In genomic region chr3:172221550-172221949, GRCh38 we compare ENCODE assay signal across 17 cellular contexts.
A peak's percentile ranks its signal among the peaks of the same experiment; 100 is the strongest.
DNase-seq lines count a peak whose midpoint lies in the region; TF ChIP-seq lines count a peak whose summit lies in the region.
"Had no signal": no experiment of that assay in that cellular context is flagged by ENCODE, and none has a peak within 500 bp of the region (broad histone marks: within the 10 kb centered on the region; RNA-seq: fewer than 3 reads in every experiment).

No MANE protein-coding gene starts in this region.

- H3K4me1 ChIP-seq in smooth muscle cell (ENCODE audit: low read depth) (peaks cover 21% of the 10 kb centered on the region), H9 (ENCODE audit: insufficient read depth, low read length) (peaks cover 15% of the 10 kb centered on the region; the same call in 1 of the 2 replicates)

- no peaks in the 10 kb centered on the region for H3K79me1 ChIP-seq in H9 (ENCODE audit: insufficient read depth, low read depth, low read length, poor library complexity, severe bottlenecking)

- no peaks in the 10 kb centered on the region for H3K27me3 Mint-ChIP-seq in H9 (ENCODE audit: low read depth)
- H3K27me3 Mint-ChIP-seq: activated CD8-positive, alpha-beta memory T cell treated with anti-CD3 and anti-CD28 coated beads, Interleukin-2, amount 10 ng/mL, durations not matched to agents 7 days and 5 days; effector memory CD8-positive, alpha-beta T cell had no signal

- no peak overlapping the region for H3K4me3 Mint-ChIP-seq in H9
- H3K4me3 Mint-ChIP-seq: activated CD8-positive, alpha-beta memory T cell treated with anti-CD3 and anti-CD28 coated beads, Interleukin-2, amount 10 ng/mL, durations not matched to agents 7 days and 5 days; effector memory CD8-positive, alpha-beta T cell had no signal

- H3F3A ChIP-seq in smooth muscle cell (ENCODE audit: low read depth), result peaks cover 26% of the 10 kb centered on the region

- H3K9ac ChIP-seq in smooth muscle cell (ENCODE audit: low read depth), result peak overlapping the region; percentile 13
- no peak overlapping the region for H3K9ac ChIP-seq in H9 (ENCODE audit: extremely low read depth, insufficient read length, low read length)

- H3K18ac ChIP-seq in H9 (ENCODE audit: insufficient read length, low read depth, low read length), result no peak overlapping the region

- TF ChIP-seq CTCF in smooth muscle cell (IDR thresholded peaks at IDR 0.05; ENCODE audit: borderline replicate concordance, insufficient read depth, poor library complexity, severe bottlenecking), result no peak
- no peak for TF ChIP-seq CTCF in H9 (conservative IDR thresholded peaks at IDR 0.05)

- peaks cover 100% of the 10 kb centered on the region for H4K20me1 ChIP-seq in smooth muscle cell (ENCODE audit: low read depth)
- H4K20me1 ChIP-seq in H9 (ENCODE audit: control insufficient read depth, insufficient read depth, insufficient read length), result no peaks in the 10 kb centered on the region

- no peak overlapping the region for H2BK12ac ChIP-seq in H9 (ENCODE audit: insufficient read length, low read depth, low read length)

- H3K27me3 ChIP-seq in smooth muscle cell (ENCODE audit: low read depth) (no peaks in the 10 kb centered on the region), H9 (ENCODE audit: insufficient read depth, low read length) (no peaks in the 10 kb centered on the region)
- H3K27me3 ChIP-seq: tibial nerve had no signal

- H4K91ac ChIP-seq in H9 (ENCODE audit: insufficient read length, low read depth, low read length), result no peak overlapping the region

- H3K56ac ChIP-seq in H9 (ENCODE audit: insufficient read length, low read depth, low read length), result no peak overlapping the region

- no peak overlapping the region for H4K8ac ChIP-seq in H9 (replicated peaks; ENCODE audit: insufficient read length, low read depth, low read length)

- no peaks in the 10 kb centered on the region for H3K9me3 ChIP-seq in smooth muscle cell (replicated peaks; ENCODE audit: low read depth)
- H3K9me3 ChIP-seq in H9 (ENCODE audit: control insufficient read depth, low read depth, low read length), result no peaks in the 10 kb centered on the region
- H3K9me3 ChIP-seq: tibial nerve had no signal

- H3K4me2 ChIP-seq in smooth muscle cell (peak overlapping the region; percentile 58), H9 (ENCODE audit: insufficient read depth, insufficient read length, low read length) (no peak overlapping the region)

- peaks cover 100% of the 10 kb centered on the region for H3K79me2 ChIP-seq in smooth muscle cell (ENCODE audit: low read depth)
- peaks cover 7% of the 10 kb centered on the region; the same call in 1 of the 2 replicates for H3K79me2 ChIP-seq in H9 (ENCODE audit: insufficient read depth, low read length)

- no peaks in the 10 kb centered on the region for H3K9me3 Mint-ChIP-seq in H9
- H3K9me3 Mint-ChIP-seq: effector memory CD8-positive, alpha-beta T cell had no signal

- 96% methylated on average over 1 of the region's 1 CpG for WGBS in smooth muscle cell (ENCODE audit: low lambda C conversion rate)
- WGBS in H9 (ENCODE audit: extremely low coverage, insufficient read length, low lambda C conversion rate), result no CpG with 5 or more reads among the region's 1 CpG

- no peaks in the 10 kb centered on the region for H3K23me2 ChIP-seq in H9 (ENCODE audit: insufficient read length, low read depth, low read length, poor library complexity, severe bottlenecking)

- peak; percentile 29 for DNase-seq in NOMO-1 treated with DMSO at 0.1 percent for 48 hours (lab: John Stamatoyannopoulos, UW; ENCODE audit: unreplicated experiment)
- no peak for DNase-seq in NOMO-1 (lab: John Stamatoyannopoulos, UW; ENCODE audit: unreplicated experiment in 2 of 2)
- peak; percentile 64 for DNase-seq in RKO (ENCODE audit: low spot score)
- DNase-seq in fibroblast of peridontal ligament (ENCODE audit: extremely low read depth), result peak; percentile 75
- DNase-seq in smooth muscle cell (lab: John Stamatoyannopoulos, UW; ENCODE audit: unreplicated experiment), result no peak
- no peak for DNase-seq in NCI-H82 treated with DMSO at 0.1 percent for 48 hours (lab: John Stamatoyannopoulos, UW; ENCODE audit: unreplicated experiment)
- DNase-seq in H9, result no peak
- no peak for DNase-seq in DMS79 treated with DMSO at 0.1 percent for 48 hours (lab: John Stamatoyannopoulos, UW)
- DNase-seq: 8988T; activated CD8-positive, alpha-beta memory T cell treated with anti-CD3 and anti-CD28 coated beads, Interleukin-2, amount 10 ng/mL, durations not matched to agents 7 days and 5 days; DMS79; effector memory CD8-positive, alpha-beta T cell; Karpas-422; midbrain; right cardiac atrium; T1000 had no signal

- H3K27ac ChIP-seq in smooth muscle cell (ENCODE audit: low read depth) (peak overlapping the region; percentile 73), H9 (ENCODE audit: insufficient read length, low read depth, low read length) (no peak overlapping the region)
- H3K27ac ChIP-seq: tibial nerve had no signal

- H3K36me3 ChIP-seq in smooth muscle cell (ENCODE audit: low read depth), result no peaks in the 10 kb centered on the region

- no peak overlapping the region for H2BK120ac ChIP-seq in H9 (ENCODE audit: low read depth, low read length, poor library complexity, severe bottlenecking)

- H3K4ac ChIP-seq in H9 (ENCODE audit: low read depth, low read length), result no peak overlapping the region

- H2AK5ac ChIP-seq in H9 (ENCODE audit: insufficient read length, low read length), result no peak overlapping the region

- H4K5ac ChIP-seq in H9 (ENCODE audit: insufficient read length, low read depth, low read length), result no peak overlapping the region

- no peak overlapping the region for H3K4me3 ChIP-seq in smooth muscle cell
- H3K4me3 ChIP-seq: tibial nerve had no signal

- no peak overlapping the region for H2BK20ac ChIP-seq in H9 (ENCODE audit: low read depth, low read length, poor library complexity, severe bottlenecking)

- H2BK15ac ChIP-seq in H9 (ENCODE audit: low read depth, low read length), result no peak overlapping the region

- H3K23ac ChIP-seq in H9 (ENCODE audit: insufficient read length, low read depth, low read length), result no peak overlapping the region

- no peak overlapping the region for H3T11ph ChIP-seq in H9 (ENCODE audit: low read length)

- peaks cover 0 to 6% (median 0%) of the 10 kb centered on the region in 3 experiments; a peak in 1 of 7 replicates for H3K36me3 Mint-ChIP-seq in H9 (ENCODE audit: insufficient read depth in 1 of 3, low read depth in 3 of 3)
- H3K36me3 Mint-ChIP-seq: activated CD8-positive, alpha-beta memory T cell treated with anti-CD3 and anti-CD28 coated beads, Interleukin-2, amount 10 ng/mL, durations not matched to agents 7 days and 5 days had no signal

- H2BK5ac ChIP-seq in H9 (ENCODE audit: insufficient read length, low read length), result no peak overlapping the region

- H2AFZ ChIP-seq in smooth muscle cell (ENCODE audit: low read depth) (no peak overlapping the region), H9 (ENCODE audit: low read length) (no peak overlapping the region)

- no peak overlapping the region for H3K14ac ChIP-seq in H9 (ENCODE audit: insufficient read depth, low read length)

- peaks cover 50 to 60% of the 10 kb centered on the region in 2 experiments for H3K4me1 Mint-ChIP-seq in H9

- H3K27ac Mint-ChIP-seq in H9, result no peak overlapping the region
- H3K27ac Mint-ChIP-seq: activated CD8-positive, alpha-beta memory T cell treated with anti-CD3 and anti-CD28 coated beads, Interleukin-2, amount 10 ng/mL, durations not matched to agents 7 days and 5 days; effector memory CD8-positive, alpha-beta T cell had no signal

Comparison
In these comparisons a context has a peak if more than half of its experiments do, and no peak if none do; other contexts are left out.
1. DNase-seq: peak in NOMO-1 treated with DMSO at 0.1 percent for 48 hours (single experiment), RKO (single experiment) and fibroblast of peridontal ligament (single experiment); none in NOMO-1 (0 of 2), smooth muscle cell (single experiment), NCI-H82 treated with DMSO at 0.1 percent for 48 hours (single experiment), H9 (single experiment) and DMS79 treated with DMSO at 0.1 percent for 48 hours (single experiment).